14 cellular contexts compared by ENCODE assay signal in genomic region chrX:110182362-110182761, GRCh38.
DNase-seq lines count a peak whose midpoint lies in the region; ATAC-seq, FAIRE-seq and TF ChIP-seq lines count a peak whose summit lies in the region.
"Had no signal": no experiment of that assay in that cellular context is flagged by ENCODE, and none has a peak within 500 bp of the region (broad histone marks: within the 10 kb centered on the region; RNA-seq: fewer than 3 reads in every experiment).

No MANE protein-coding gene starts in this region.

- TF ChIP-seq CTCF in A549 (IDR thresholded peaks at IDR 0.05) (no peak), GM12865 (IDR thresholded peaks at IDR 0.05; ENCODE audit: insufficient read depth, low read depth, low read length, missing control alignments) (no peak), RWPE1 (conservative IDR thresholded peaks at IDR 0.05; ENCODE audit: low read depth) (no peak)

- WGBS in A549 (ENCODE audit: missing lambda C conversion rate) = 75% methylated on average over 1 of the region's 1 CpG

- peaks cover 9% of the 10 kb centered on the region for H3K9me3 ChIP-seq in A549
- H3K9me3 ChIP-seq: ascending aorta, tibial nerve had no signal

- TF ChIP-seq EP300 in A549 (IDR thresholded peaks at IDR 0.05) = no peak

- peak overlapping the region; percentile 81; the same call in 2 of the 3 replicates for H3K4me2 ChIP-seq in A549
- H3K4me2 ChIP-seq: hepatocyte had no signal

- no peak overlapping the region for H3K4me3 ChIP-seq in A549
- no peak overlapping the region for H3K4me3 ChIP-seq in GM12865 (ENCODE audit: low read depth, low read length)
- H3K4me3 ChIP-seq: ascending aorta, hepatocyte, tibial nerve had no signal

- no peak for FAIRE-seq in A549 (lab: Jason Lieb, UNC)

- ATAC-seq in A549 = no peak; a peak in 1 of 6 replicates
- ATAC-seq: left colon had no signal

- no peak for TF ChIP-seq RAD21 in A549 (conservative IDR thresholded peaks at IDR 0.05 in 1 of 2, IDR thresholded peaks at IDR 0.05 in 1 of 2)

- peaks cover 52% of the 10 kb centered on the region for H3K4me1 ChIP-seq in A549
- H3K4me1 ChIP-seq: ascending aorta, tibial nerve had no signal

- H3K27ac ChIP-seq in A549 (peak overlapping the region; percentile 83 to 89), RWPE1 (peak overlapping the region; percentile 46)
- H3K27ac ChIP-seq: ascending aorta, hepatocyte, tibial nerve had no signal

- CTCF ChIA-PET in A549 (lab: Yijun Ruan, JAX) (interaction anchor here (1.4 to 34.7 kb wide), 2 partner anchors 9 to 231 kb away, joined by 3 to 848 read pairs; no protein-coding TSS in a partner anchor), RWPE1 (lab: Yijun Ruan, JAX) (no interaction called here)

- DNase-seq in A549 (ENCODE audit: low read depth in 1 of 2, low spot score in 1 of 2) (no peak), GM12865 (ENCODE audit: low read depth) (peak; percentile 26), RWPE1 (ENCODE audit: low spot score) (no peak), islet precursor cell (peak; percentile 68), pons (ENCODE audit: low spot score) (no peak), NCI-H526 treated with DMSO at 0.1 percent for 48 hours (lab: John Stamatoyannopoulos, UW) (no peak), NCI-H1417 treated with DMSO at 0.1 percent for 48 hours (lab: John Stamatoyannopoulos, UW) (no peak), NCI-H2081 (lab: John Stamatoyannopoulos, UW) (no peak)
- DNase-seq: H7; left colon; stimulated activated CD4-positive, alpha-beta T cell treated with anti-CD3 and anti-CD28 coated beads, Interleukin-2, amount 100 ng/mL, for 24 hours had no signal

- POLR2A ChIA-PET in A549 (lab: Yijun Ruan, JAX) (no interaction called here), RWPE1 (lab: Yijun Ruan, JAX; ENCODE audit: low non-redundant PET) (no interaction called here)

- TF ChIP-seq POLR2A in A549 (IDR thresholded peaks at IDR 0.05; ENCODE audit: low read length) = no peak

TF ChIP-seq in A549, 52 proteins besides CTCF, POLR2A, EP300 and RAD21:
- TF ChIP-seq MAFK (IDR thresholded peaks at IDR 0.05; ENCODE audit: partially characterized antibody) (no peak), CBX2 (IDR thresholded peaks at IDR 0.05; ENCODE audit: borderline replicate concordance, low read depth) (no peak), KDM5A (IDR thresholded peaks at IDR 0.05) (no peak), NPAS2 (CRISPR knock-in tag; IDR thresholded peaks at IDR 0.05; ENCODE audit: borderline replicate concordance) (no peak), ESRRA (IDR thresholded peaks at IDR 0.05; ENCODE audit: borderline replicate concordance, low read length) (no peak), PBX3 (IDR thresholded peaks at IDR 0.05) (no peak), RFX5 (IDR thresholded peaks at IDR 0.05) (no peak), TP53 (CRISPR knock-in tag; IDR thresholded peaks at IDR 0.05) (no peak), POLR2AphosphoS2 (conservative IDR thresholded peaks at IDR 0.05; ENCODE audit: low read length) (no peak), SMC3 (IDR thresholded peaks at IDR 0.05) (no peak), CBX8 (IDR thresholded peaks at IDR 0.05) (no peak), ZNF302 (CRISPR knock-in tag; IDR thresholded peaks at IDR 0.05) (no peak), HOXB13 (CRISPR knock-in tag; IDR thresholded peaks at IDR 0.05; ENCODE audit: low read depth) (no peak), PHF8 (IDR thresholded peaks at IDR 0.05; ENCODE audit: borderline replicate concordance, low read depth) (no peak), TFCP2L1 (CRISPR knock-in tag; IDR thresholded peaks at IDR 0.05) (no peak), HOXA7 (CRISPR knock-in tag; IDR thresholded peaks at IDR 0.05) (no peak), JUN (IDR thresholded peaks at IDR 0.05) (no peak)

Comparison
In these comparisons a context has a peak if more than half of its experiments do, and no peak if none do; other contexts are left out.
1. DNase-seq: peak in GM12865 (single experiment) and islet precursor cell (single experiment); none in A549 (0 of 2), RWPE1 (single experiment), pons (single experiment), NCI-H526 treated with DMSO at 0.1 percent for 48 hours (single experiment), NCI-H1417 treated with DMSO at 0.1 percent for 48 hours (single experiment) and NCI-H2081 (0 of 2).